In genomic region chr6:4021133-4021861, GRCh38 we compare ENCODE assay signal across 1 cellular context.
TF ChIP-seq lines count a peak whose summit lies in the region.

No MANE protein-coding gene starts in this region.

TF ChIP-seq in H1, 55 proteins besides CTCF, POLR2A, EP300 and RAD21 (continued from another document):
- TF ChIP-seq E2F6 (IDR thresholded peaks at IDR 0.05): peak; percentile 21; the same call in 1 of the 2 replicates
- no peak for TF ChIP-seq KDM1A (IDR thresholded peaks at IDR 0.05; ENCODE audit: borderline replicate concordance, low read length)
- TF ChIP-seq CTBP2 (IDR thresholded peaks at IDR 0.05; ENCODE audit: borderline replicate concordance, insufficient read depth, insufficient read length, low read length): no peak
- TF ChIP-seq CBX5 (IDR thresholded peaks at IDR 0.05; ENCODE audit: low read depth, low read length): no peak
- no peak for TF ChIP-seq CHD1 (IDR thresholded peaks at IDR 0.05; ENCODE audit: low read depth, low read length)
- TF ChIP-seq BRCA1 (IDR thresholded peaks at IDR 0.05; ENCODE audit: low read depth, low read length): no peak
- TF ChIP-seq CEBPB (IDR thresholded peaks at IDR 0.05; ENCODE audit: low read depth, low read length): no peak
- no peak for TF ChIP-seq SRF (IDR thresholded peaks at IDR 0.05; ENCODE audit: low read depth, low read length)
- TF ChIP-seq SAP30 (IDR thresholded peaks at IDR 0.05; ENCODE audit: insufficient read depth, insufficient replicate concordance, low read length): no peak
- peak; percentile 84 for TF ChIP-seq MAX (IDR thresholded peaks at IDR 0.05)
- TF ChIP-seq KDM5A (IDR thresholded peaks at IDR 0.05; ENCODE audit: low read length): peak; percentile 57; the same call in 1 of the 2 replicates
- no peak for TF ChIP-seq JUND (IDR thresholded peaks at IDR 0.05; ENCODE audit: low read length)
- TF ChIP-seq EZH2 (IDR thresholded peaks at IDR 0.05; ENCODE audit: low read depth, low read length, severe bottlenecking): no peak
- TF ChIP-seq SP4 (IDR thresholded peaks at IDR 0.05; ENCODE audit: low read length): peak; percentile 64; the same call in 1 of the 2 replicates
- no peak for TF ChIP-seq ATF3 (IDR thresholded peaks at IDR 0.05; ENCODE audit: insufficient read depth, low read depth, low read length)
- TF ChIP-seq RNF2 (IDR thresholded peaks at IDR 0.05; ENCODE audit: borderline replicate concordance, low read depth, low read length, missing control alignments, poor library complexity, severe bottlenecking): no peak
- no peak for TF ChIP-seq BACH1 (IDR thresholded peaks at IDR 0.05; ENCODE audit: low read length)
- TF ChIP-seq CREB1 (IDR thresholded peaks at IDR 0.05): peak; percentile 77
- TF ChIP-seq, protein P1, sequence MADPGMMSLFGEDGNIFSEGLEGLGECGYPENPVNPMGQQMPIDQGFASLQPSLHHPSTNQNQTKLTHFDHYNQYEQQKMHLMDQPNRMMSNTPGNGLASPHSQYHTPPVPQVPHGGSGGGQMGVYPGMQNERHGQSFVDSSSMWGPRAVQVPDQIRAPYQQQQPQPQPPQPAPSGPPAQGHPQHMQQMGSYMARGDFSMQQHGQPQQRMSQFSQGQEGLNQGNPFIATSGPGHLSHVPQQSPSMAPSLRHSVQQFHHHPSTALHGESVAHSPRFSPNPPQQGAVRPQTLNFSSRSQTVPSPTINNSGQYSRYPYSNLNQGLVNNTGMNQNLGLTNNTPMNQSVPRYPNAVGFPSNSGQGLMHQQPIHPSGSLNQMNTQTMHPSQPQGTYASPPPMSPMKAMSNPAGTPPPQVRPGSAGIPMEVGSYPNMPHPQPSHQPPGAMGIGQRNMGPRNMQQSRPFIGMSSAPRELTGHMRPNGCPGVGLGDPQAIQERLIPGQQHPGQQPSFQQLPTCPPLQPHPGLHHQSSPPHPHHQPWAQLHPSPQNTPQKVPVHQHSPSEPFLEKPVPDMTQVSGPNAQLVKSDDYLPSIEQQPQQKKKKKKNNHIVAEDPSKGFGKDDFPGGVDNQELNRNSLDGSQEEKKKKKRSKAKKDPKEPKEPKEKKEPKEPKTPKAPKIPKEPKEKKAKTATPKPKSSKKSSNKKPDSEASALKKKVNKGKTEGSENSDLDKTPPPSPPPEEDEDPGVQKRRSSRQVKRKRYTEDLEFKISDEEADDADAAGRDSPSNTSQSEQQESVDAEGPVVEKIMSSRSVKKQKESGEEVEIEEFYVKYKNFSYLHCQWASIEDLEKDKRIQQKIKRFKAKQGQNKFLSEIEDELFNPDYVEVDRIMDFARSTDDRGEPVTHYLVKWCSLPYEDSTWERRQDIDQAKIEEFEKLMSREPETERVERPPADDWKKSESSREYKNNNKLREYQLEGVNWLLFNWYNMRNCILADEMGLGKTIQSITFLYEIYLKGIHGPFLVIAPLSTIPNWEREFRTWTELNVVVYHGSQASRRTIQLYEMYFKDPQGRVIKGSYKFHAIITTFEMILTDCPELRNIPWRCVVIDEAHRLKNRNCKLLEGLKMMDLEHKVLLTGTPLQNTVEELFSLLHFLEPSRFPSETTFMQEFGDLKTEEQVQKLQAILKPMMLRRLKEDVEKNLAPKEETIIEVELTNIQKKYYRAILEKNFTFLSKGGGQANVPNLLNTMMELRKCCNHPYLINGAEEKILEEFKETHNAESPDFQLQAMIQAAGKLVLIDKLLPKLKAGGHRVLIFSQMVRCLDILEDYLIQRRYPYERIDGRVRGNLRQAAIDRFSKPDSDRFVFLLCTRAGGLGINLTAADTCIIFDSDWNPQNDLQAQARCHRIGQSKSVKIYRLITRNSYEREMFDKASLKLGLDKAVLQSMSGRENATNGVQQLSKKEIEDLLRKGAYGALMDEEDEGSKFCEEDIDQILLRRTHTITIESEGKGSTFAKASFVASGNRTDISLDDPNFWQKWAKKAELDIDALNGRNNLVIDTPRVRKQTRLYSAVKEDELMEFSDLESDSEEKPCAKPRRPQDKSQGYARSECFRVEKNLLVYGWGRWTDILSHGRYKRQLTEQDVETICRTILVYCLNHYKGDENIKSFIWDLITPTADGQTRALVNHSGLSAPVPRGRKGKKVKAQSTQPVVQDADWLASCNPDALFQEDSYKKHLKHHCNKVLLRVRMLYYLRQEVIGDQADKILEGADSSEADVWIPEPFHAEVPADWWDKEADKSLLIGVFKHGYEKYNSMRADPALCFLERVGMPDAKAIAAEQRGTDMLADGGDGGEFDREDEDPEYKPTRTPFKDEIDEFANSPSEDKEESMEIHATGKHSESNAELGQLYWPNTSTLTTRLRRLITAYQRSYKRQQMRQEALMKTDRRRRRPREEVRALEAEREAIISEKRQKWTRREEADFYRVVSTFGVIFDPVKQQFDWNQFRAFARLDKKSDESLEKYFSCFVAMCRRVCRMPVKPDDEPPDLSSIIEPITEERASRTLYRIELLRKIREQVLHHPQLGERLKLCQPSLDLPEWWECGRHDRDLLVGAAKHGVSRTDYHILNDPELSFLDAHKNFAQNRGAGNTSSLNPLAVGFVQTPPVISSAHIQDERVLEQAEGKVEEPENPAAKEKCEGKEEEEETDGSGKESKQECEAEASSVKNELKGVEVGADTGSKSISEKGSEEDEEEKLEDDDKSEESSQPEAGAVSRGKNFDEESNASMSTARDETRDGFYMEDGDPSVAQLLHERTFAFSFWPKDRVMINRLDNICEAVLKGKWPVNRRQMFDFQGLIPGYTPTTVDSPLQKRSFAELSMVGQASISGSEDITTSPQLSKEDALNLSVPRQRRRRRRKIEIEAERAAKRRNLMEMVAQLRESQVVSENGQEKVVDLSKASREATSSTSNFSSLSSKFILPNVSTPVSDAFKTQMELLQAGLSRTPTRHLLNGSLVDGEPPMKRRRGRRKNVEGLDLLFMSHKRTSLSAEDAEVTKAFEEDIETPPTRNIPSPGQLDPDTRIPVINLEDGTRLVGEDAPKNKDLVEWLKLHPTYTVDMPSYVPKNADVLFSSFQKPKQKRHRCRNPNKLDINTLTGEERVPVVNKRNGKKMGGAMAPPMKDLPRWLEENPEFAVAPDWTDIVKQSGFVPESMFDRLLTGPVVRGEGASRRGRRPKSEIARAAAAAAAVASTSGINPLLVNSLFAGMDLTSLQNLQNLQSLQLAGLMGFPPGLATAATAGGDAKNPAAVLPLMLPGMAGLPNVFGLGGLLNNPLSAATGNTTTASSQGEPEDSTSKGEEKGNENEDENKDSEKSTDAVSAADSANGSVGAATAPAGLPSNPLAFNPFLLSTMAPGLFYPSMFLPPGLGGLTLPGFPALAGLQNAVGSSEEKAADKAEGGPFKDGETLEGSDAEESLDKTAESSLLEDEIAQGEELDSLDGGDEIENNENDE (IDR thresholded peaks at IDR 0.05; ENCODE audit: insufficient replicate concordance, low read length): no peak
- no peak for TF ChIP-seq RFX5 (IDR thresholded peaks at IDR 0.05; ENCODE audit: borderline replicate concordance, low read depth, low read length)
- no peak for TF ChIP-seq TCF12 (IDR thresholded peaks at IDR 0.05; ENCODE audit: low read depth, low read length)
- peak; percentile 73 for TF ChIP-seq KDM4A (IDR thresholded peaks at IDR 0.05; ENCODE audit: low read depth, low read length, severe bottlenecking)
- peak; percentile 92 for TF ChIP-seq TAF1 (IDR thresholded peaks at IDR 0.05; ENCODE audit: low read depth, low read length)
- TF ChIP-seq CBX8 (IDR thresholded peaks at IDR 0.05; ENCODE audit: borderline replicate concordance, low read depth, low read length): no peak
- TF ChIP-seq POU5F1 (IDR thresholded peaks at IDR 0.05; ENCODE audit: low read depth, low read length): no peak
- TF ChIP-seq SP1 (IDR thresholded peaks at IDR 0.05; ENCODE audit: low read depth, low read length): no peak
- TF ChIP-seq SIN3A (conservative IDR thresholded peaks at IDR 0.05 in 1 of 2, IDR thresholded peaks at IDR 0.05 in 1 of 2; ENCODE audit: low read depth in 1 of 2, low read length in 2 of 2): peak; percentile 25 to 64; a peak in 1 of 4 replicates
- TF ChIP-seq CHD2 (IDR thresholded peaks at IDR 0.05; ENCODE audit: low read length): 0 out of 2 replicates have a peak, but pooled peaks have one; percentile 33
- TF ChIP-seq ASH2L (IDR thresholded peaks at IDR 0.05; ENCODE audit: low read length): peak; percentile 84
- TF ChIP-seq RBBP5 (IDR thresholded peaks at IDR 0.05; ENCODE audit: borderline replicate concordance, low read depth, low read length): peak; percentile 83; the same call in 1 of the 2 replicates
- TF ChIP-seq SUZ12 (IDR thresholded peaks at IDR 0.05; ENCODE audit: low read length): no peak
- peak; percentile 82 for TF ChIP-seq TAF7 (optimal IDR thresholded peaks at IDR 0.05; ENCODE audit: borderline replicate concordance, low read depth, low read length)
- TF ChIP-seq FOSL1 (IDR thresholded peaks at IDR 0.05; ENCODE audit: insufficient read depth, low read depth, low read length): no peak
- no peak for TF ChIP-seq TEAD4 (IDR thresholded peaks at IDR 0.05; ENCODE audit: low read depth, low read length)
- peak; percentile 45 for TF ChIP-seq NRF1 (IDR thresholded peaks at IDR 0.05; ENCODE audit: low read depth, low read length)
- peak; percentile 93 for TF ChIP-seq PHF8 (conservative IDR thresholded peaks at IDR 0.05; ENCODE audit: low read depth, low read length)
- TF ChIP-seq SP2 (IDR thresholded peaks at IDR 0.05; ENCODE audit: low read length): no peak
- peak; percentile 69; the same call in 1 of the 2 replicates for TF ChIP-seq EGR1 (IDR thresholded peaks at IDR 0.05; ENCODE audit: borderline replicate concordance, low read depth, low read length)
- peak in 1 of 2 experiments; percentile 61; a peak in 1 of 4 replicates for TF ChIP-seq HDAC2 (IDR thresholded peaks at IDR 0.05; ENCODE audit: borderline replicate concordance in 1 of 2, low read depth in 2 of 2, low read length in 2 of 2)
- TF ChIP-seq SIX5 (IDR thresholded peaks at IDR 0.05; ENCODE audit: low read depth, low read length): no peak
- peak; percentile 96 for TF ChIP-seq YY1 (IDR thresholded peaks at IDR 0.05; ENCODE audit: low read depth, low read length)
- TF ChIP-seq, protein P2, sequence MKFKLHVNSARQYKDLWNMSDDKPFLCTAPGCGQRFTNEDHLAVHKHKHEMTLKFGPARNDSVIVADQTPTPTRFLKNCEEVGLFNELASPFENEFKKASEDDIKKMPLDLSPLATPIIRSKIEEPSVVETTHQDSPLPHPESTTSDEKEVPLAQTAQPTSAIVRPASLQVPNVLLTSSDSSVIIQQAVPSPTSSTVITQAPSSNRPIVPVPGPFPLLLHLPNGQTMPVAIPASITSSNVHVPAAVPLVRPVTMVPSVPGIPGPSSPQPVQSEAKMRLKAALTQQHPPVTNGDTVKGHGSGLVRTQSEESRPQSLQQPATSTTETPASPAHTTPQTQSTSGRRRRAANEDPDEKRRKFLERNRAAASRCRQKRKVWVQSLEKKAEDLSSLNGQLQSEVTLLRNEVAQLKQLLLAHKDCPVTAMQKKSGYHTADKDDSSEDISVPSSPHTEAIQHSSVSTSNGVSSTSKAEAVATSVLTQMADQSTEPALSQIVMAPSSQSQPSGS (IDR thresholded peaks at IDR 0.05; ENCODE audit: low read length): no peak
- TF ChIP-seq USF2 (IDR thresholded peaks at IDR 0.05; ENCODE audit: low read length): no peak
- no peak for TF ChIP-seq NANOG (IDR thresholded peaks at IDR 0.05; ENCODE audit: insufficient read depth, low read depth, low read length, poor library complexity, severe bottlenecking)
- peak; percentile 47; the same call in 1 of the 2 replicates for TF ChIP-seq POLR2AphosphoS5 (IDR thresholded peaks at IDR 0.05; ENCODE audit: low read depth, low read length)
- TF ChIP-seq BCL11A (IDR thresholded peaks at IDR 0.05; ENCODE audit: low read depth in 2 of 2, low read length in 2 of 2): no peak
- no peak for TF ChIP-seq RXRA (IDR thresholded peaks at IDR 0.05; ENCODE audit: insufficient read depth, low read depth, low read length)
- TF ChIP-seq GABPA (IDR thresholded peaks at IDR 0.05; ENCODE audit: borderline replicate concordance, insufficient read depth, low read length): no peak; the same call in 1 of the 2 replicates
